In the genomic region with DNA sequence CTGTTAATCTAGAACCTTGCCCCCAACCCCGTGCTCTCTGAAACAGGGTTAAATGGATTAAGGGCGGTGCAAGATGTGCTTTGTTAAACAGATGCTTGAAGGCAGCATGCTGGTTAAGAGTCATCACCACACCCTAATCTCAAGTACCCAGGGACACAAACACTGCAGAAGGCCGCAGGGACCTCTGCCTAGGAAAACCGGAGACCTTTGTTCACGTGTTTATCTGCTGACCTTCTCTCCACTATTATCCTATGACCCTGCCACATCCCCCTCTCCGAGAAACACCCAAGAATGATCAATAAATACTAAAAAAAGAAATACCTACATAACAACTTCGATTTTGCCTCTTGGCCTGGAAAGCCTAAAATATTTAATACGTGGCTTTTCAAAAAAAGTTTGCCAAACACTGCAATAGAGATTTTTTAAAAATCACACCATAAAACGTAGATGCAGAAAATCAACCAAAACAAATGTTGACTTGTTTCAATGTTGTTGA, we compare ENCODE assay signal across 5 cellular contexts. TPM values are rescaled to one million over a fixed set of nuclear protein-coding genes. Genes with fewer than 3 reads are reported as not detected.
"Had no signal": no experiment of that assay in that cellular context is flagged by ENCODE, and none has a peak within 500 bp of the region (broad histone marks: within the 10 kb centered on the region; RNA-seq: fewer than 3 reads in every experiment).

No MANE protein-coding gene starts in this region.

RNA-seq across cellular contexts. Expression of gene SPATS1, which starts 25.3 kb away (rescaled TPM):
- total RNA-seq: PC-9, Peyer's patch, Right ventricle myocardium inferior, RPMI7951, SJCRH30 had no signal

RNA-seq across cellular contexts. Expression of gene TMEM151B, which starts 46.9 kb away (rescaled TPM):
- total RNA-seq: PC-9, Right ventricle myocardium inferior had no signal
